ENCODE assay signal across 8 cellular contexts in genomic region chr13:113450861-113451620, GRCh38. TPM values are rescaled to one million over a fixed set of nuclear protein-coding genes. Genes with fewer than 3 reads are reported as not detected.
DNase-seq lines count a peak whose midpoint lies in the region; ATAC-seq, FAIRE-seq and TF ChIP-seq lines count a peak whose summit lies in the region.
"Not testable (repeated sequence)": the region's sequence is repeated elsewhere in the genome, so short reads cannot be mapped to it uniquely, and the experiment has no call there.

No MANE protein-coding gene starts in this region.

- H3K9me3 Mint-ChIP-seq in nephron progenitor cell: not testable (repeated sequence)

- not testable (repeated sequence) for DNase-seq in D721Med (ENCODE audit: insufficient read length, low spot score)
- DNase-seq in HT1080 (ENCODE audit: low read depth): peak; percentile 30
- DNase-seq in NCI-H526 treated with DMSO at 0.1 percent for 48 hours (lab: John Stamatoyannopoulos, UW): peak; percentile 12
- DNase-seq in cardiac fibroblast (ENCODE audit: low read depth in 2 of 2): peak; percentile 13 to 29
- DNase-seq in head of caudate nucleus: peak in 40 of 42 donors; percentile 29 to 76 (median 52)
- peak; percentile 48 for DNase-seq in nephron progenitor cell
- DNase-seq in tibial nerve (ENCODE audit: low spot score in 2 of 2): peak in 1 of 2 donors; percentile 22

- WGBS in tibial nerve, 2 donors: 60 to 65% methylated on average over 18 to 19 of the region's 19 CpGs

- H3K4me3 Mint-ChIP-seq in nephron progenitor cell: not testable (repeated sequence)

- H3K4me1 ChIP-seq in tibial nerve: peaks cover 0 to 11% (median 0%) of the 10 kb centered on the region in 4 donors

- intact Hi-C loops in head of caudate nucleus (cut with DNase I): not testable (repeated sequence)

- not testable (repeated sequence) for FAIRE-seq in D721Med (lab: Jason Lieb, UNC)

- peaks cover 0 to 33% (median 0%) of the 10 kb centered on the region in 3 donors for H3K36me3 ChIP-seq in tibial nerve

- H3K27me3 ChIP-seq in tibial nerve: not testable (repeated sequence)

- not testable (repeated sequence) for H3K4me3 ChIP-seq in cardiac fibroblast (replicated peaks in 1 of 2; ENCODE audit: low read depth in 2 of 2, low read length in 2 of 2); tibial nerve

- ATAC-seq in SK-N-SH treated with all-trans-retinoic acid at 6 μM for 48 hours: 0 out of 3 replicates have a peak, but pooled peaks have one; percentile 21

- H3K27me3 Mint-ChIP-seq in nephron progenitor cell (ENCODE audit: low read depth, poor library complexity): not testable (repeated sequence)

- not testable (repeated sequence) for TF ChIP-seq POLR2A in tibial nerve (IDR thresholded peaks at IDR 0.05)

- H3K36me3 Mint-ChIP-seq in nephron progenitor cell (ENCODE audit: low read depth): peaks cover 45% of the 10 kb centered on the region

- H3K27ac Mint-ChIP-seq in nephron progenitor cell: not testable (repeated sequence)

- H3K9me3 ChIP-seq in tibial nerve: not testable (repeated sequence)

- TF ChIP-seq CTCF in D721Med (IDR thresholded peaks at IDR 0.05; ENCODE audit: insufficient read depth, missing control alignments): peak; percentile 33
- peak; percentile 31 for TF ChIP-seq CTCF in cardiac fibroblast (IDR thresholded peaks at IDR 0.05; ENCODE audit: low read depth, low read length)
- TF ChIP-seq CTCF in nephron progenitor cell (IDR thresholded peaks at IDR 0.05): peak; percentile 39
- peak in 3 of 5 experiments; percentile 15 to 38 (median 15) for TF ChIP-seq CTCF in tibial nerve (IDR thresholded peaks at IDR 0.05)

- H3K27ac ChIP-seq in tibial nerve: not testable (repeated sequence)

- TF ChIP-seq EP300 in tibial nerve (IDR thresholded peaks at IDR 0.05): not testable (repeated sequence)

- H3K4me1 Mint-ChIP-seq in nephron progenitor cell: peaks cover 52% of the 10 kb centered on the region

RNA-seq across cellular contexts. Expression of gene ADPRHL1, which starts 2.2 kb away (rescaled TPM):
- 0.95 and 1.0 TPM in 2 replicates for total RNA-seq in HT1080 (2014; rRNA removed; shearing (Covaris generic))
- polyA plus RNA-seq in HT1080 (2015; cell fraction: cytosol; rRNA removed): 1.0 and 1.5 TPM in 2 replicates
- 1.0 and 1.2 TPM in 2 replicates for polyA plus RNA-seq in HT1080 (2015; cell fraction: nucleus; rRNA removed)
- 10 to 100 TPM in 2 of 4 donors, 1 to 10 TPM in 2; 6.9 to 15.5 (median 12.6) TPM for total RNA-seq in tibial nerve

RNA-seq across cellular contexts. Expression of gene DCUN1D2, which starts 39.5 kb away (rescaled TPM):
- total RNA-seq in HT1080 (2014; rRNA removed; shearing (Covaris generic)): 4.7 and 9.6 TPM in 2 replicates
- polyA plus RNA-seq in HT1080 (2015; cell fraction: cytosol; rRNA removed): 6.8 and 7.7 TPM in 2 replicates
- polyA plus RNA-seq in HT1080 (2015; cell fraction: nucleus; rRNA removed): 15.6 and 19.8 TPM in 2 replicates
- total RNA-seq in tibial nerve: 10 to 100 TPM; 16.3 to 28.0 (median 21.0) TPM
